In the genomic region with DNA sequence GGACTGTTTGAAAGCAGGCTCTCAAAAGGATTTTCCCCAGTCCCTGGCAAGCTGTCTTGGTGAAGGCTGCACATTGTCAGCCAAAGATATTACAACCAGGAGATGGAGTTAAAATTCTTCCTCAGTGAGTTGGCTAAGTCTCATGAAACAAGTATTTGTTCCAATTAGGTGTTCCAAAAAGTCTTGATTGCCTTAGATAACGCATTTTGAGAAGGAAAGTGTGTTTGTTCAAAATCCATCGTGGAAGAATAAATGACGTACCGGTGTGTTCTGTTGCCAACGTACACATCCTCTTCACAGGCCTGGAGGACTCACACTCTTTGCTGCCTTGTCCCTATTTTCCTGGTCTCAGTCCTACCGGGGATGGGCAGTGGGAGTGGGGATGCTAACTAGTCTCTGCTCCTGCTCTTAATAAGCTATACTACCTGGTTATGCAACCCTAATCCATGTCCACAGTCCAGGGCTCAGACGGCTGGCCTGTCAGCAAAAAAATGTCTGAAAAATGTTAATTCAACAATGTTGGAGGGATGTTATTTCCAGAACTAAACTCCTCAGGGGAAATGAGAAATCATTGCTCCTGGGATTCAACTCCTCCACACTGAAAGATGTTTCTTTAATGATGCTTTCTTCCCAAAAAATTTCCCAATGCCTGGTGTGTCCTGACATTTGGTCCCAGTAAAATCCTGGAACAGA, we compare ENCODE assay signal across 14 cellular contexts.
DNase-seq lines count a peak whose midpoint lies in the region; ATAC-seq, FAIRE-seq and TF ChIP-seq lines count a peak whose summit lies in the region.
"Had no signal": no experiment of that assay in that cellular context is flagged by ENCODE, and none has a peak within 500 bp of the region (broad histone marks: within the 10 kb centered on the region; RNA-seq: fewer than 3 reads in every experiment).

No MANE protein-coding gene starts in this region.

- no peak overlapping the region for H2AK5ac ChIP-seq in mesenchymal stem cell (ENCODE audit: low read length, severe bottlenecking)

- DNase-seq in NCI-H226 (peak; percentile 78), endothelial cell of umbilical vein (ENCODE audit: low read depth, low spot score) (peak; percentile 90), mesenchymal stem cell (peak; percentile 66), suprapubic skin (ENCODE audit: low spot score in 2 of 2) (peak in 1 of 2 donors; percentile 81), NCI-H1436 (lab: John Stamatoyannopoulos, UW) (no peak), mucosa of gallbladder (ENCODE audit: low spot score) (no peak), GM13977 (ENCODE audit: low spot score) (no peak)
- DNase-seq: activated naive CD4-positive, alpha-beta T cell treated with anti-CD3 and anti-CD28 coated beads, Interleukin-2, amount 50 U/mL, for 16 hours; glutamatergic neuron; NCI-H187 treated with DMSO at 0.1 percent for 48 hours; RPMI8226 had no signal

- peak overlapping the region; percentile 64 for H3K4me2 ChIP-seq in endothelial cell of umbilical vein (ENCODE audit: insufficient read depth, low read length)
- H3K4me2 ChIP-seq in mesenchymal stem cell (ENCODE audit: low read length, poor library complexity, severe bottlenecking), result no peak overlapping the region
- H3K4me2 ChIP-seq: neural progenitor cell had no signal

- H4K20me1 ChIP-seq in endothelial cell of umbilical vein (replicated peaks; ENCODE audit: control insufficient read depth, extremely low read depth, insufficient read depth, low read length), result no peaks in the 10 kb centered on the region

- intact Hi-C loops in endothelial cell of umbilical vein (cut with micrococcal nuclease), result loop anchor here (1.0 kb wide), 1 partner anchor 12 kb away; no protein-coding TSS in a partner anchor

- no peak for TF ChIP-seq EP300 in suprapubic skin (IDR thresholded peaks at IDR 0.05)

- peak overlapping the region; percentile 70 to 83 for H2BK12ac ChIP-seq in mesenchymal stem cell (ENCODE audit: low read length in 2 of 2)

- H3K4me3 ChIP-seq in endothelial cell of umbilical vein (replicated peaks in 1 of 3; ENCODE audit: insufficient read depth in 1 of 3, low read depth in 1 of 3, low read length in 3 of 3) (no peak overlapping the region), mesenchymal stem cell (ENCODE audit: insufficient read depth in 1 of 2, low read depth in 1 of 2, low read length in 2 of 2) (peak overlapping the region in 1 of 2 experiments; percentile 65), suprapubic skin (no peak overlapping the region)
- H3K4me3 ChIP-seq: neural progenitor cell had no signal

- no peaks in the 10 kb centered on the region for H3K36me3 ChIP-seq in endothelial cell of umbilical vein (ENCODE audit: control insufficient read depth in 2 of 2, extremely low read depth in 1 of 2, insufficient read depth in 2 of 2, low read length in 2 of 2)
- no peaks in the 10 kb centered on the region for H3K36me3 ChIP-seq in mesenchymal stem cell (ENCODE audit: control insufficient read depth in 1 of 2, insufficient read depth in 2 of 2, low read depth in 1 of 2, low read length in 2 of 2)
- H3K36me3 ChIP-seq in suprapubic skin, result no peaks in the 10 kb centered on the region
- H3K36me3 ChIP-seq: neural progenitor cell had no signal

- H2AFZ ChIP-seq in endothelial cell of umbilical vein (ENCODE audit: low read depth, low read length) (peak overlapping the region; percentile 93), mesenchymal stem cell (ENCODE audit: low read depth, low read length) (no peak overlapping the region)
- H2AFZ ChIP-seq: neural progenitor cell had no signal

- H3K79me1 ChIP-seq in mesenchymal stem cell (replicated peaks; ENCODE audit: low read length, poor library complexity, severe bottlenecking), result no peaks in the 10 kb centered on the region

- POLR2A ChIA-PET in endothelial cell of umbilical vein (lab: Charles Lee), result interaction anchor here (0.8 kb wide), 1 partner anchor 171 kb away, joined by 3 read pairs; no protein-coding TSS in a partner anchor

- H3K4me1 ChIP-seq in endothelial cell of umbilical vein (ENCODE audit: control insufficient read depth, extremely low read depth, insufficient read depth, low read length), result peaks cover 34% of the 10 kb centered on the region
- H3K4me1 ChIP-seq in mesenchymal stem cell (ENCODE audit: control insufficient read depth, insufficient read depth, low read depth, low read length), result no peaks in the 10 kb centered on the region
- peaks cover 33% of the 10 kb centered on the region for H3K4me1 ChIP-seq in suprapubic skin
- H3K4me1 ChIP-seq: neural progenitor cell had no signal

- FAIRE-seq in endothelial cell of umbilical vein (lab: Jason Lieb, UNC), result peak; percentile 42
- FAIRE-seq: D721Med had no signal

- H2BK5ac ChIP-seq in mesenchymal stem cell (ENCODE audit: low read depth, low read length, poor library complexity, severe bottlenecking), result no peak overlapping the region

- in situ Hi-C loops in GM13977 (cut with MboI; ENCODE audit: low pct_unique_long_range_greater_than_20kb, low sequenced_read_pairs, unreplicated experiment), result no loop called here

- H3K18ac ChIP-seq in mesenchymal stem cell (ENCODE audit: low read depth in 1 of 2, low read length in 2 of 2), result no peak overlapping the region

- H3K9ac ChIP-seq in endothelial cell of umbilical vein (replicated peaks; ENCODE audit: extremely low read depth, insufficient read depth, low read length) (peak overlapping the region; percentile 51), mesenchymal stem cell (ENCODE audit: low read length) (peak overlapping the region; percentile 84)
- H3K9ac ChIP-seq: neural progenitor cell had no signal

- TSS peak; percentile 70 for BruUV-seq in endothelial cell of umbilical vein (replicated peaks; lab: Mats Ljungman, UMichigan)

- no peak overlapping the region for H2BK15ac ChIP-seq in mesenchymal stem cell (ENCODE audit: low read depth, poor library complexity, severe bottlenecking)

- dilution Hi-C loops in endothelial cell of umbilical vein (cut with MboI; ENCODE audit: extremely low pct_ligation_motif_present, low sequenced_read_pairs), result no loop called here

- TF ChIP-seq POLR2A in endothelial cell of umbilical vein (IDR thresholded peaks at IDR 0.05; ENCODE audit: low read depth, low read length) (no peak), suprapubic skin (IDR thresholded peaks at IDR 0.05) (no peak)

- H4K91ac ChIP-seq in mesenchymal stem cell (ENCODE audit: low read length), result peak overlapping the region; percentile 59

- TF ChIP-seq CTCF in endothelial cell of umbilical vein (IDR thresholded peaks at IDR 0.05; ENCODE audit: extremely low read depth in 1 of 2, insufficient read depth in 1 of 2, low read depth in 1 of 2, low read length in 2 of 2), result no peak
- TF ChIP-seq CTCF in suprapubic skin (IDR thresholded peaks at IDR 0.05), result no peak
- no peak for TF ChIP-seq CTCF in GM13977 (IDR thresholded peaks at IDR 0.05; ENCODE audit: extremely low read depth, insufficient read depth, missing control alignments)

- peak overlapping the region; percentile 71 for H4K8ac ChIP-seq in mesenchymal stem cell (ENCODE audit: low read length)

- H3K23ac ChIP-seq in mesenchymal stem cell (ENCODE audit: low read length in 2 of 2), result no peak overlapping the region

- H3K9me3 ChIP-seq in endothelial cell of umbilical vein (replicated peaks; ENCODE audit: control insufficient read depth, insufficient read depth, low read length), result no peaks in the 10 kb centered on the region
- H3K9me3 ChIP-seq in mesenchymal stem cell (ENCODE audit: control insufficient read depth, low read length), result no peaks in the 10 kb centered on the region
- H3K9me3 ChIP-seq in suprapubic skin, result no peaks in the 10 kb centered on the region

- CTCF ChIA-PET in endothelial cell of umbilical vein (lab: Charles Lee), result interaction anchor here (2.6 kb wide), 1 partner anchor 12 kb away, joined by 15 read pairs; no protein-coding TSS in a partner anchor

- no peak overlapping the region for H2BK120ac ChIP-seq in mesenchymal stem cell (ENCODE audit: low read depth, low read length)

- no peak for ATAC-seq in HG03135 (IDR thresholded peaks at IDR 0.05; ENCODE audit: unreplicated experiment)

- H3K14ac ChIP-seq in mesenchymal stem cell (ENCODE audit: low read length in 2 of 2), result no peak overlapping the region

- H3K27ac ChIP-seq in endothelial cell of umbilical vein (ENCODE audit: insufficient read depth, low read depth, low read length) (peak overlapping the region; percentile 73), mesenchymal stem cell (ENCODE audit: low read length, poor library complexity, severe bottlenecking) (no peak overlapping the region), suprapubic skin (peak overlapping the region; percentile 79)
- H3K27ac ChIP-seq: neural progenitor cell had no signal

- 81% methylated on average over 6 of the region's 7 CpGs for WGBS in mesenchymal stem cell
- 32% methylated on average over 7 of the region's 7 CpGs for WGBS in suprapubic skin

- H3K27me3 ChIP-seq in endothelial cell of umbilical vein (ENCODE audit: control insufficient read depth in 2 of 2, insufficient read depth in 2 of 2, low read length in 2 of 2), result no peaks in the 10 kb centered on the region
- H3K27me3 ChIP-seq in mesenchymal stem cell (ENCODE audit: control insufficient read depth in 1 of 2, insufficient read depth in 1 of 2, low read length in 2 of 2), result peaks cover 0 to 20% of the 10 kb centered on the region in 2 experiments
- no peaks in the 10 kb centered on the region for H3K27me3 ChIP-seq in suprapubic skin
- H3K27me3 ChIP-seq: neural progenitor cell had no signal

- H3K79me2 ChIP-seq in endothelial cell of umbilical vein (ENCODE audit: control insufficient read depth, insufficient read depth, low read length), result no peaks in the 10 kb centered on the region

- no peak overlapping the region for H3K4ac ChIP-seq in mesenchymal stem cell (ENCODE audit: low read depth in 1 of 2, low read length in 2 of 2)

- H3K9me1 ChIP-seq in endothelial cell of umbilical vein (replicated peaks; ENCODE audit: control insufficient read depth, extremely low read depth, insufficient read depth, low read length), result no peaks in the 10 kb centered on the region

TF ChIP-seq in endothelial cell of umbilical vein, 7 proteins besides CTCF, POLR2A, EP300 and RAD21:
- no peak for TF ChIP-seq EZH2 (IDR thresholded peaks at IDR 0.05; ENCODE audit: borderline replicate concordance, low read depth, low read length, severe bottlenecking)
- TF ChIP-seq, protein P1, sequence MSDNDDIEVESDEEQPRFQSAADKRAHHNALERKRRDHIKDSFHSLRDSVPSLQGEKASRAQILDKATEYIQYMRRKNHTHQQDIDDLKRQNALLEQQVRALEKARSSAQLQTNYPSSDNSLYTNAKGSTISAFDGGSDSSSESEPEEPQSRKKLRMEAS (IDR thresholded peaks at IDR 0.05; ENCODE audit: insufficient read depth, insufficient read length), result no peak
- peak; percentile 26 for TF ChIP-seq POLR2AphosphoS5 (IDR thresholded peaks at IDR 0.05; ENCODE audit: insufficient read depth, low read depth, low read length)
- TF ChIP-seq JUN (IDR thresholded peaks at IDR 0.05; ENCODE audit: borderline replicate concordance, insufficient read depth, insufficient read length, low read depth), result peak; percentile 43
- TF ChIP-seq FOS (IDR thresholded peaks at IDR 0.05; ENCODE audit: borderline replicate concordance, insufficient read depth, low read length), result peak; percentile 25
- peak; percentile 90 for TF ChIP-seq GATA2 (IDR thresholded peaks at IDR 0.05; ENCODE audit: insufficient read depth, insufficient read length, low read depth, low read length)
- TF ChIP-seq MYC (IDR thresholded peaks at IDR 0.05; ENCODE audit: low read depth, low read length), result no peak
TF ChIP-seq in endothelial cell of umbilical vein: peak in this region for 4.

Comparison
In these comparisons a context has a peak if more than half of its experiments do, and no peak if none do; other contexts are left out.
1. DNase-seq: peak in NCI-H226 (single experiment), endothelial cell of umbilical vein (single experiment) and mesenchymal stem cell (single experiment); none in NCI-H1436 (single experiment), mucosa of gallbladder (single experiment) and GM13977 (single experiment).